Comparison of ENCODE assay signal across 8 cellular contexts in the genomic region with DNA sequence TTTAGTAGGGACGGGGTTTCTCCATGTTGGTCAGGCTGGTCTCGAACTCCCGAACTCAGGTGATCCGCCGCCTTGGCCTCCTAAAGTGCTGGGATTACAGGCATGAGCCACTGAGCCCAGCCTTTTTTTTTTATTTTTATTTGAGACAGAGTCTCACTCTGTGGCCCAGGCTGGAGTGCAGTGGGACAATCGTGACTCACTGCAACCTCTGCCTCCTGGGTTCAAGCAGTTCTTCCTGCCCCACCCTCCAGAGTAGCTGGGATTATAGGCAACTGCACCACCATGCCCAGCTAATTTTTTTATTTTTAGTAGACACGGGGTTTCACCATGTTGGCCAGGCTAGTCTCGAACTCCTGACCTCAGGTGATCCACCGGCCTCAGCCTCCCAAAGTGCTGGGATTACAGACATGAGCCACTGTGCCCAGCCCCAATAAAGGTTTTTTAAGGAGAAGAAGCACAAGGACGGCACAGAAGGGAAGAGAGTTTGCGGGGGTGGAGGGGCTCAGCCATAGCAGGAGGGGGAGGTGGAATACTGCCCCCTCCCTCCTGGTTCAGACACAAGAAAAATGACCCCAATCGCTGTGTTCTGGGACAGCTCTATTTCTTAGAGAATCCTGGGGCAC. TPM values are rescaled to one million over a fixed set of nuclear protein-coding genes. Genes with fewer than 3 reads are reported as not detected.
DNase-seq lines count a peak whose midpoint lies in the region; ATAC-seq, FAIRE-seq and TF ChIP-seq lines count a peak whose summit lies in the region.
"Not testable (repeated sequence)": the region's sequence is repeated elsewhere in the genome, so short reads cannot be mapped to it uniquely, and the experiment has no call there.

No MANE protein-coding gene starts in this region.

- ATAC-seq in psoas muscle: peak in 1 of 4 donors; percentile 3

- not testable (repeated sequence) for H3K4me3 ChIP-seq in NT2/D1 (ENCODE audit: insufficient read length, low read depth); hepatocyte; mesodermal cell (ENCODE audit: extremely low read depth, insufficient read depth, low read length, poor library complexity, severe bottlenecking); transverse colon
- H3K4me3 ChIP-seq in adrenal gland (peak overlapping the region in 1 of 4 donors; percentile 21), H1 (ENCODE audit: extremely low read depth in 1 of 4, insufficient read depth in 2 of 4, low read depth in 3 of 4, low read length in 4 of 4) (peak overlapping the region in 1 of 4 experiments; percentile 36; a peak in 1 of 8 replicates), psoas muscle (peak overlapping the region; percentile 40)

- H4K8ac ChIP-seq in H1 (ENCODE audit: extremely low read depth, insufficient read depth, low read length): peak overlapping the region; percentile 81

- H3K14ac ChIP-seq in H1 (ENCODE audit: insufficient read length): not testable (repeated sequence)

- peak overlapping the region; percentile 95 for H3K4ac ChIP-seq in H1 (replicated peaks; ENCODE audit: insufficient read length, low read depth, low read length)

- peak; percentile 62 for DNase-seq in EH (ENCODE audit: low read depth)
- DNase-seq in NT2/D1 (ENCODE audit: low read depth, low spot score); adrenal gland; H1 (ENCODE audit: low read depth in 1 of 2, low spot score in 2 of 2); hepatocyte (ENCODE audit: low spot score); psoas muscle; transverse colon: not testable (repeated sequence)

- H3K27me3 ChIP-seq in NT2/D1 (ENCODE audit: insufficient read depth, insufficient read length); adrenal gland; H1 (replicated peaks in 1 of 4; ENCODE audit: control insufficient read depth in 3 of 4, extremely low read depth in 1 of 4, insufficient read depth in 3 of 4, low read length in 3 of 4); hepatocyte; psoas muscle (ENCODE audit: insufficient read depth in 3 of 3, low read length in 2 of 3); transverse colon: not testable (repeated sequence)

- H3K27ac ChIP-seq in adrenal gland (peak overlapping the region in 4 of 5 donors; percentile 26 to 88 (median 56)), H1 (ENCODE audit: low read depth, low read length) (peak overlapping the region; percentile 98), hepatocyte (peak overlapping the region; percentile 89), mesodermal cell (ENCODE audit: low read depth, low read length, severe bottlenecking) (peak overlapping the region; percentile 96), psoas muscle (peak overlapping the region; percentile 84), transverse colon (peak overlapping the region; percentile 81 to 92 (median 88))

- not testable (repeated sequence) for H4K20me1 ChIP-seq in H1 (replicated peaks in 1 of 2; ENCODE audit: control insufficient read depth in 1 of 2, insufficient read depth in 2 of 2, low read length in 2 of 2); hepatocyte (ENCODE audit: insufficient read depth, poor library complexity, severe bottlenecking)

- peak overlapping the region; percentile 73 for H3K56ac ChIP-seq in H1 (replicated peaks; ENCODE audit: insufficient read length, low read depth, low read length)

- not testable (repeated sequence) for H3K23me2 ChIP-seq in H1 (ENCODE audit: low read depth, low read length)

- H4K91ac ChIP-seq in H1 (replicated peaks; ENCODE audit: insufficient read length, low read length): peak overlapping the region; percentile 93

- H2BK15ac ChIP-seq in H1 (ENCODE audit: low read length): not testable (repeated sequence)

- H4K5ac ChIP-seq in H1 (ENCODE audit: insufficient read length, low read depth, low read length): peak overlapping the region; percentile 89

- not testable (repeated sequence) for H3K9me2 ChIP-seq in hepatocyte (replicated peaks; ENCODE audit: insufficient read depth)

- peak overlapping the region; percentile 96 for H2BK20ac ChIP-seq in H1 (ENCODE audit: low read length)

- H3K79me1 ChIP-seq in H1 (ENCODE audit: low read depth, low read length): not testable (repeated sequence)

- H3K9ac ChIP-seq in NT2/D1 (ENCODE audit: insufficient read length, low read depth) (peak overlapping the region; percentile 74), H1 (replicated peaks in 1 of 4; ENCODE audit: extremely low read depth in 1 of 4, low read depth in 3 of 4, low read length in 3 of 4) (peak overlapping the region in 3 of 4 experiments; percentile 84 to 91 (median 87); a peak in 6 of 7 replicates)

- peak overlapping the region; percentile 99 for H2BK12ac ChIP-seq in H1 (ENCODE audit: low read depth, low read length)

- intact Hi-C loops in adrenal gland (cut with DNase I); psoas muscle (cut with DNase I); transverse colon (cut with DNase I; ENCODE audit: low total_unique reads): not testable (repeated sequence)

- not testable (repeated sequence) for H3K9me3 ChIP-seq in NT2/D1 (ENCODE audit: insufficient read depth, low read length); adrenal gland (replicated peaks in 1 of 3); H1 (ENCODE audit: insufficient read depth in 2 of 2, low read depth in 1 of 2, low read length in 1 of 2); hepatocyte (ENCODE audit: low read depth); mesodermal cell (ENCODE audit: control insufficient read depth, low read length); psoas muscle; transverse colon

- peak overlapping the region; percentile 100 for H2BK5ac ChIP-seq in H1 (ENCODE audit: low read depth, low read length)

- H2BK120ac ChIP-seq in H1 (replicated peaks; ENCODE audit: low read depth, low read length): peak overlapping the region; percentile 99

- peak overlapping the region; percentile 95 for H3K18ac ChIP-seq in H1 (ENCODE audit: extremely low read depth, low read length)

- H3K79me2 ChIP-seq in H1 (ENCODE audit: control insufficient read depth in 1 of 2, insufficient read depth in 2 of 2, low read length in 2 of 2); hepatocyte: not testable (repeated sequence)

- H3K4me1 ChIP-seq in NT2/D1 (ENCODE audit: insufficient read depth, insufficient read length); adrenal gland (replicated peaks in 1 of 2); psoas muscle: not testable (repeated sequence)
- H3K4me1 ChIP-seq in H1 (replicated peaks in 1 of 4; ENCODE audit: control insufficient read depth in 3 of 4, insufficient read depth in 4 of 4, low read length in 3 of 4) (peaks cover 18 to 36% (median 31%) of the 10 kb centered on the region in 4 experiments), hepatocyte (ENCODE audit: insufficient read depth) (peaks cover 27% of the 10 kb centered on the region), mesodermal cell (ENCODE audit: control insufficient read depth, insufficient read depth, low read length, poor library complexity, severe bottlenecking) (peaks cover 40% of the 10 kb centered on the region), transverse colon (peaks cover 16 to 36% (median 25%) of the 10 kb centered on the region in 4 donors)

- FAIRE-seq in H1 (lab: Jason Lieb, UNC): not testable (repeated sequence)

- H3K36me3 ChIP-seq in NT2/D1 (ENCODE audit: insufficient read depth, insufficient read length, low read length); adrenal gland (replicated peaks in 1 of 2); H1 (ENCODE audit: control insufficient read depth in 2 of 4, insufficient read depth in 4 of 4, low read length in 3 of 4); hepatocyte (replicated peaks; ENCODE audit: insufficient read depth, low read depth); mesodermal cell (ENCODE audit: control insufficient read depth, insufficient read depth, low read length); psoas muscle (ENCODE audit: insufficient read depth in 1 of 2, low read depth in 1 of 2); transverse colon: not testable (repeated sequence)

- H2AFZ ChIP-seq in H1 (ENCODE audit: low read length): not testable (repeated sequence)
- peak overlapping the region; percentile 13 for H2AFZ ChIP-seq in hepatocyte

- not testable (repeated sequence) for TF ChIP-seq RAD21 in H1 (IDR thresholded peaks at IDR 0.05 in 1 of 2, conservative IDR thresholded peaks at IDR 0.05 in 1 of 2; ENCODE audit: low read depth in 2 of 2, low read length in 2 of 2)

- POLR2A ChIA-PET in H1 (lab: Charles Lee; ENCODE audit: partially characterized antibody): interaction anchor here (0.6 to 8.5 kb wide), 37 partner anchors 8 to 185 kb away, joined by 3 to 261 read pairs (median 8); a partner anchor contains a TSS

- CTCF ChIA-PET in H1 (lab: Charles Lee; ENCODE audit: partially characterized antibody): interaction anchor here (1.1 to 3.4 kb wide), 6 partner anchors 9 to 79 kb away, joined by 3 to 16 read pairs (median 5); no protein-coding TSS in a partner anchor

- not testable (repeated sequence) for TF ChIP-seq CTCF in adrenal gland (IDR thresholded peaks at IDR 0.05); H1 (IDR thresholded peaks at IDR 0.05; ENCODE audit: control extremely low read depth in 1 of 3, insufficient read depth in 1 of 3, low read depth in 1 of 3, low read length in 3 of 3); hepatocyte (IDR thresholded peaks at IDR 0.05; ENCODE audit: poor library complexity); psoas muscle (IDR thresholded peaks at IDR 0.05); transverse colon (IDR thresholded peaks at IDR 0.05)

- not testable (repeated sequence) for TF ChIP-seq POLR2A in adrenal gland (IDR thresholded peaks at IDR 0.05); transverse colon (IDR thresholded peaks at IDR 0.05)
- peak in 1 of 2 experiments; percentile 43; a peak in 1 of 3 replicates for TF ChIP-seq POLR2A in H1 (IDR thresholded peaks at IDR 0.05; ENCODE audit: control extremely low read depth in 1 of 2, low read depth in 2 of 2, low read length in 2 of 2)

- 82 to 85% (median 82%) methylated on average over 12 of the region's 12 CpGs for WGBS in adrenal gland, 4 donors
- 65% methylated on average over 12 of the region's 12 CpGs; no CpG with 5 or more reads in 1 of the 2 experiments for WGBS in H1 (ENCODE audit: extremely low coverage in 1 of 2, insufficient coverage in 1 of 2, insufficient read length in 1 of 2, insufficient replicate concordance in 2 of 2, low coverage in 1 of 2, low lambda C conversion rate in 2 of 2, missing lambda C conversion rate in 1 of 2), 2 experiments
- 85% methylated on average over 12 of the region's 12 CpGs for WGBS in hepatocyte (ENCODE audit: low lambda C conversion rate, missing lambda C conversion rate)
- WGBS in mesodermal cell (ENCODE audit: insufficient coverage in 2 of 2), 2 experiments: 67 to 84% methylated on average over 9 to 11 of the region's 12 CpGs
- WGBS in psoas muscle, 3 donors: 73 to 78% (median 77%) methylated on average over 11 to 12 of the region's 12 CpGs
- 76 to 80% methylated on average over 7 to 12 of the region's 12 CpGs for WGBS in transverse colon (ENCODE audit: low coverage in 1 of 2), 2 donors

- in situ Hi-C loops in transverse colon (cut with MboI; ENCODE audit: low pct_ligation_motif_present in 1 of 4, low pct_unique_long_range_greater_than_20kb in 1 of 4, low sequenced_read_pairs in 3 of 4): not testable (repeated sequence)

- not testable (repeated sequence) for TF ChIP-seq EP300 in H1 (IDR thresholded peaks at IDR 0.05; ENCODE audit: borderline replicate concordance in 1 of 2, low read depth in 2 of 2, low read length in 2 of 2); transverse colon (IDR thresholded peaks at IDR 0.05; ENCODE audit: low read depth)

- not testable (repeated sequence) for H3K23ac ChIP-seq in H1 (ENCODE audit: insufficient read length)

- H3K4me2 ChIP-seq in H1 (ENCODE audit: insufficient read depth in 1 of 2, low read depth in 2 of 2, low read length in 2 of 2): peak overlapping the region; percentile 65 to 75
- peak overlapping the region; percentile 50 for H3K4me2 ChIP-seq in hepatocyte

- peak overlapping the region; percentile 99 for H2AK5ac ChIP-seq in H1 (ENCODE audit: low read depth, low read length)

RNA-seq across cellular contexts. Expression of a gene that starts 32.5 kb away (rescaled TPM):
- 10 to 100 TPM; 30.6 to 90.7 (median 46.5) TPM for total RNA-seq in adrenal gland
- polyA plus RNA-seq in adrenal gland: 10 to 100 TPM; 14.3 to 36.4 (median 16.7) TPM
- 361 and 377 TPM in 2 replicates for total RNA-seq in H1 (2021; fragmentation: NEBNext Ultra II Directional; extraction: Animal tissue kit (Norgen Biotek cat#: 25700))
- 91.8 and 119 TPM in 2 replicates for polyA plus RNA-seq in H1 (2011; rRNA removed)
- 116 TPM for polyA plus RNA-seq in H1 (2011; cell fraction: cytosol; rRNA removed)
- polyA plus RNA-seq in H1 (2011; cell fraction: nucleus; rRNA removed): 183 TPM
- polyA plus RNA-seq in H1 (2012, experiment 1 of 2): 169 to 191 TPM (median 182 TPM) in 4 replicates
- 19.7 TPM for polyA plus RNA-seq in H1 (2012, experiment 2 of 2)
- polyA plus RNA-seq in H1 (2013, experiment 1 of 2): 282 TPM
- polyA plus RNA-seq in H1 (2013, experiment 2 of 2): 348 TPM
- polyA minus RNA-seq in H1 (2011; rRNA and poly(A)+ RNA removed): 196 and 261 TPM in 2 replicates
- polyA minus RNA-seq in H1 (2011; cell fraction: cytosol; rRNA and poly(A)+ RNA removed): 193 TPM
- 317 TPM for polyA minus RNA-seq in H1 (2011; cell fraction: nucleus; rRNA and poly(A)+ RNA removed)
- 77.3 and 93.4 TPM in 2 replicates for total RNA-seq in hepatocyte
- 60.8 and 64.0 TPM in 2 replicates for polyA plus RNA-seq in hepatocyte
- 177 TPM for polyA plus RNA-seq in mesodermal cell (2013, experiment 1 of 2)
- 162 TPM for polyA plus RNA-seq in mesodermal cell (2013, experiment 2 of 2)
- total RNA-seq in psoas muscle: 100 to 1,000 TPM in 3 of 4 donors, 10 to 100 TPM in 1; 89.1 to 426 (median 179) TPM
- polyA plus RNA-seq in psoas muscle: 10 to 100 TPM; 54.5 to 93.2 (median 91.4) TPM
- 100 to 1,000 TPM in 3 of 4 donors, 10 to 100 TPM in 1; 96.1 to 133 (median 120) TPM for total RNA-seq in transverse colon

RNA-seq across cellular contexts. Expression of a gene that starts 54.4 kb away (rescaled TPM):
- total RNA-seq in adrenal gland (10 to 100 TPM in 2 of 8 donors, 1 to 10 TPM in 6; 2.2 to 10.6 (median 7.5) TPM), hepatocyte (2.8 and 5.2 TPM in 2 replicates), psoas muscle (10 to 100 TPM in 2 of 4 donors, 1 to 10 TPM in 2; 5.0 to 18.2 (median 10.6) TPM), transverse colon (1 to 10 TPM in 3 of 4 donors, under 1 TPM in 1; 0.75 to 8.0 (median 2.3) TPM)
- polyA plus RNA-seq in adrenal gland (10 to 100 TPM in 1 of 3 donors, 1 to 10 TPM in 2; 2.6 to 19.4 (median 3.7) TPM), H1 (2011; rRNA removed) (15.8 and 16.2 TPM in 2 replicates), hepatocyte (10.4 and 11.1 TPM in 2 replicates), psoas muscle (1 to 10 TPM; 3.8 to 7.6 (median 7.1) TPM)
- 23.8 and 26.1 TPM in 2 replicates for total RNA-seq in H1 (2021; fragmentation: NEBNext Ultra II Directional; extraction: Animal tissue kit (Norgen Biotek cat#: 25700))
- 19.5 TPM for polyA plus RNA-seq in H1 (2011; cell fraction: cytosol; rRNA removed)
- polyA plus RNA-seq in H1 (2011; cell fraction: nucleus; rRNA removed): 21.1 TPM
- 19.7 to 29.1 TPM (median 26.3 TPM) in 4 replicates for polyA plus RNA-seq in H1 (2012, experiment 1 of 2)
- polyA plus RNA-seq in H1 (2012, experiment 2 of 2): 23.8 TPM
- 30.9 TPM for polyA plus RNA-seq in H1 (2013, experiment 1 of 2)
- polyA plus RNA-seq in H1 (2013, experiment 2 of 2): 32.5 TPM
- 9.7 and 10.8 TPM in 2 replicates for polyA minus RNA-seq in H1 (2011; rRNA and poly(A)+ RNA removed)
- 6.0 TPM for polyA minus RNA-seq in H1 (2011; cell fraction: cytosol; rRNA and poly(A)+ RNA removed)
- polyA minus RNA-seq in H1 (2011; cell fraction: nucleus; rRNA and poly(A)+ RNA removed): 4.4 TPM
- polyA plus RNA-seq in mesodermal cell (2013, experiment 1 of 2): 125 TPM
- polyA plus RNA-seq in mesodermal cell (2013, experiment 2 of 2): 104 TPM
